12 cellular contexts compared by ENCODE assay signal in the genomic region with DNA sequence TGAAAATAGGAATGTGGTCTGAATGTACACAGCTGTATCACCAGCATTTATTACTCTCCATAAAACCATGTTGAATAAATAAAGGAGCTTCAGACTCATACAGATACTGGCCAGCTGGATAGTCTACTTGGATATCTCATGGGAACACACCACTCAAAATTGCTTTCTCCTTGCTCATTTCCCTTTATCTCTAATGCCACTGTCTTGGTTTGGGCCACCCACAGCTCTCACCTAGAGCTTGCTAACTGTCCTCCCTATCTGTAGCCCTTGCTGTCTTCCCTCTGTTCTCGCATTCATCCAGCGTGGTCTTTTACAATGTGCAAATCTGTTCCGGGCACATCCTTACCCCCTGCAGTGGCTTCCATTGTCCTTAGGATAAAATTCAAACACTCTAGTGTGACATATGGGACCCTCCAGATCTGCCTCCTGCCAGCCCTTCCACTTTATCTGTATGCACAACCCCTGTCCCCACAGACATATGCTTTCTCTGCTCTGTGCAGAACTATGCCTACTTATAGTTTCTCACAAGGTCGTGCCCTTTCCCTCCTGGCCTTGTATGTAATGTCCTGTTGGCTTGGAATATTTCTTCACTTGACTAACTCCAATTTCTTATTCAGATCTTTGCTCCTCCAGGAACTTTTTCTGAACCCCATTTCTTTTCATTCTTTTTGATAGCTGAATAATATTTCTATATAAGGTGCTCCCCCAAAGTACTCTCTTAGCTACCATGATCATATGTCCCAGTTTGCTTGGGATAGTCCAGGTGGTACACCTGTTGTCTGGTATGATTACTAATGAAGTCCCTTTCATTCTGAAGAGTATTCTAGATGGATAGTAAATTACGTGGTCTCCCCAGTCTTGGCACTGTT. TPM values are rescaled to one million over a fixed set of nuclear protein-coding genes. Genes with fewer than 3 reads are reported as not detected.
DNase-seq lines count a peak whose midpoint lies in the region; ATAC-seq and TF ChIP-seq lines count a peak whose summit lies in the region.
"Had no signal": no experiment of that assay in that cellular context is flagged by ENCODE, and none has a peak within 500 bp of the region (broad histone marks: within the 10 kb centered on the region; RNA-seq: fewer than 3 reads in every experiment).

No MANE protein-coding gene starts in this region.

- peaks cover 27% of the 10 kb centered on the region for H4K20me1 ChIP-seq in OCI-LY3 (ENCODE audit: insufficient read depth, low read length)

- H3K9me3 ChIP-seq in OCI-LY3 (ENCODE audit: insufficient read depth, low read length), result 0 out of 2 replicates have a peak, but pooled peaks cover 4% of the 10 kb centered on the region
- no peaks in the 10 kb centered on the region for H3K9me3 ChIP-seq in vagina

- H3K36me3 ChIP-seq in OCI-LY3 (replicated peaks; ENCODE audit: low read depth, low read length), result peaks cover 52% of the 10 kb centered on the region
- no peaks in the 10 kb centered on the region for H3K36me3 ChIP-seq in vagina

- H3K27me3 ChIP-seq in OCI-LY3 (ENCODE audit: low read depth, low read length) (no peaks in the 10 kb centered on the region), vagina (no peaks in the 10 kb centered on the region)

- TF ChIP-seq CTCF in GM12864 (IDR thresholded peaks at IDR 0.05; ENCODE audit: low read depth, low read length, missing control alignments), result no peak
- no peak for TF ChIP-seq CTCF in OCI-LY3 (IDR thresholded peaks at IDR 0.05; ENCODE audit: low read depth, low read length)
- TF ChIP-seq CTCF in fibroblast of mammary gland (conservative IDR thresholded peaks at IDR 0.05; ENCODE audit: control insufficient read depth, insufficient read depth, low read depth, low read length), result no peak
- TF ChIP-seq CTCF in vagina (IDR thresholded peaks at IDR 0.05), result no peak

- H3K9ac ChIP-seq in OCI-LY3 (ENCODE audit: low read length), result no peak overlapping the region

- H3K4me3 ChIP-seq in GM12864 (ENCODE audit: low read depth, low read length) (peak overlapping the region; percentile 88), OCI-LY3 (ENCODE audit: low read length) (peak overlapping the region; percentile 83; the same call in 1 of the 2 replicates), fibroblast of mammary gland (ENCODE audit: control insufficient read depth, low read depth, low read length) (no peak overlapping the region), vagina (no peak overlapping the region)

- peak overlapping the region; percentile 4; the same call in 1 of the 2 replicates for H3K4me2 ChIP-seq in OCI-LY3 (ENCODE audit: low read length)

- H2AFZ ChIP-seq in OCI-LY3 (ENCODE audit: low read depth, low read length), result no peak overlapping the region

- peaks cover 91% of the 10 kb centered on the region for H3K79me2 ChIP-seq in OCI-LY3 (ENCODE audit: low read length)

- no peak overlapping the region for H3K27ac ChIP-seq in OCI-LY3 (ENCODE audit: low read length)
- no peak overlapping the region for H3K27ac ChIP-seq in vagina
- H3K27ac ChIP-seq: C4-2B had no signal

- intact Hi-C loops in cardiac septum (cut with DNase I) (no loop called here), vagina (cut with DNase I) (no loop called here)

- DNase-seq in A172 (ENCODE audit: low spot score), result peak; percentile 21
- no peak for DNase-seq in GM12864 (ENCODE audit: low read depth)
- peak; percentile 37 for DNase-seq in fibroblast of mammary gland (ENCODE audit: low read depth)
- no peak for DNase-seq in NCI-H510A treated with DMSO at 0.1 percent for 48 hours (lab: John Stamatoyannopoulos, UW)
- no peak for DNase-seq in cardiac septum (ENCODE audit: low spot score)
- no peak for DNase-seq in vagina (ENCODE audit: extremely low spot score in 2 of 2)
- DNase-seq: activated CD4-positive, alpha-beta T cell treated with anti-CD3 and anti-CD28 coated beads, Interleukin-2, amount 10 ng/mL, durations not matched to agents 7 days and 5 days; activated naive CD8-positive, alpha-beta T cell treated with anti-CD3 and anti-CD28 coated beads, Interleukin-2, amount 10 ng/mL, durations not matched to agents 7 days and 5 days; NCI-H526 had no signal

- no peak for ATAC-seq in HG02642 (IDR thresholded peaks at IDR 0.05; ENCODE audit: poor library complexity, unreplicated experiment)

- no peak for TF ChIP-seq POLR2A in vagina (IDR thresholded peaks at IDR 0.05)

- H3K4me1 ChIP-seq in OCI-LY3 (ENCODE audit: low read length) (peaks cover 50% of the 10 kb centered on the region), vagina (peaks cover 40% of the 10 kb centered on the region)

RNA-seq across cellular contexts. Expression of gene FLVCR1, which starts 2.9 kb away (rescaled TPM):
- total RNA-seq in A172 (2014; rRNA removed; shearing (Covaris generic)), result 17.0 and 19.8 TPM in 2 replicates
- 1.7 TPM for total RNA-seq in cardiac septum
- 5.6 TPM for total RNA-seq in vagina

RNA-seq across cellular contexts. Expression of gene SPATA45, which starts 13.5 kb away (rescaled TPM):
- 1.5 TPM in 1 of 2 replicates, not detected in the other for total RNA-seq in A172 (2014; rRNA removed; shearing (Covaris generic))
- not detected for total RNA-seq in cardiac septum
- total RNA-seq in vagina, result not detected
- total RNA-seq: activated naive CD8-positive, alpha-beta T cell treated with anti-CD3 and anti-CD28 coated beads, Interleukin-2, amount 10 ng/mL, durations not matched to agents 7 days and 5 days had no signal

Comparison
In these comparisons a context has a peak if more than half of its experiments do, and no peak if none do; other contexts are left out.
1. DNase-seq: peak in A172 (single experiment) and fibroblast of mammary gland (single experiment); none in GM12864 (single experiment), NCI-H510A treated with DMSO at 0.1 percent for 48 hours (single experiment), cardiac septum (single experiment) and vagina (0 of 2).
2. H3K4me3 ChIP-seq: peak in GM12864 (single experiment) and OCI-LY3 (single experiment); none in fibroblast of mammary gland (single experiment) and vagina (0 of 2).